In the genomic region with DNA sequence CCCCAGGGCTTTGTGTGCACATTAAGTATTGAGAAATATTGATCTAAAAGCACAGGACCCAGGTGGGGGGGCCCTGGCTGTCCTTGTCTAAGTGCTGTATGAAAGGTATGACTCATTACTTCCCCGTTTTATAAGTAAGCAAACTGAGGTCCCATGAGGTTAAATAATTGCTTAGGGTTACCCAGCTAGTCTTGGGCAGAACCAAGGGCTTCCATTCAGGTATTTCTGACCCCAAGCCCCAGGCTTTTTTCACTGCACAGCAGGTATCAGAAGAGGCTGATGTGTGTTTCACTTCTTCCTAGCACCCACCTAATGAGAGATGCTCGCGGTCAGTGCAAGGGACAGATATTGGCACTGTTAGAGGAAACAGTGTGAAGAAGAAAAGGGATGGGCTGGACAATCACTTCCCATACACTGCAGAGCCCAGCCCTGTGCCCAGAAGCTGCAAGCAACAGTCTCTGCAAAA, we compare ENCODE assay signal across 8 cellular contexts. TPM values are rescaled to one million over a fixed set of nuclear protein-coding genes. Genes with fewer than 3 reads are reported as not detected.
DNase-seq lines count a peak whose midpoint lies in the region; ATAC-seq, FAIRE-seq and TF ChIP-seq lines count a peak whose summit lies in the region.

No MANE protein-coding gene starts in this region.

- intact Hi-C loops in naive thymus-derived CD4-positive, alpha-beta T cell (cut with micrococcal nuclease), result loop anchor here (1.0 to 10.0 kb wide), 9 partner anchors 13 to 1490 kb away; a partner anchor contains a TSS

- H3K9me3 ChIP-seq in A549, result no peaks in the 10 kb centered on the region
- no peaks in the 10 kb centered on the region for H3K9me3 ChIP-seq in KOPT-K1 (ENCODE audit: insufficient read depth, low read length, poor library complexity, severe bottlenecking)
- H3K9me3 ChIP-seq in naive thymus-derived CD4-positive, alpha-beta T cell (ENCODE audit: control insufficient read depth in 2 of 3, low read length in 3 of 3), result no peaks in the 10 kb centered on the region

- peaks cover 54% of the 10 kb centered on the region for H3K4me1 ChIP-seq in A549
- H3K4me1 ChIP-seq in naive thymus-derived CD4-positive, alpha-beta T cell (ENCODE audit: control insufficient read depth in 2 of 2, insufficient read depth in 2 of 2, low read length in 2 of 2), result peaks cover 77 to 89% of the 10 kb centered on the region in 2 donors

- H3K27me3 ChIP-seq in naive thymus-derived CD4-positive, alpha-beta T cell (ENCODE audit: control insufficient read depth in 2 of 2, insufficient read depth in 2 of 2, low read length in 2 of 2), result no peaks in the 10 kb centered on the region

- no peak for TF ChIP-seq RAD21 in A549 (conservative IDR thresholded peaks at IDR 0.05 in 1 of 2, IDR thresholded peaks at IDR 0.05 in 1 of 2)

- peak in 1 of 2 experiments; percentile 18; a peak in 1 of 5 replicates for TF ChIP-seq EP300 in A549 (IDR thresholded peaks at IDR 0.05)

- H3K4me1 Mint-ChIP-seq in activated naive CD4-positive, alpha-beta T cell treated with anti-CD3 and anti-CD28 coated beads, Interleukin-2, amount 50 U/mL, for 24 hours, result peaks cover 100% of the 10 kb centered on the region
- peaks cover 77 to 99% (median 95%) of the 10 kb centered on the region in 7 donors for H3K4me1 Mint-ChIP-seq in naive thymus-derived CD4-positive, alpha-beta T cell

- peak overlapping the region; percentile 77 for H3K4me3 Mint-ChIP-seq in activated naive CD4-positive, alpha-beta T cell treated with anti-CD3 and anti-CD28 coated beads, Interleukin-2, amount 50 U/mL, for 24 hours
- peak overlapping the region; percentile 84 to 96 (median 90) for H3K4me3 Mint-ChIP-seq in naive thymus-derived CD4-positive, alpha-beta T cell

- H3K27ac Mint-ChIP-seq in activated naive CD4-positive, alpha-beta T cell treated with anti-CD3 and anti-CD28 coated beads, Interleukin-2, amount 50 U/mL, for 24 hours, result peak overlapping the region; percentile 90
- H3K27ac Mint-ChIP-seq in naive thymus-derived CD4-positive, alpha-beta T cell, result peak overlapping the region; percentile 95 to 100 (median 99)

- no peak overlapping the region for H3K4me3 ChIP-seq in A549
- peak overlapping the region; percentile 56 for H3K4me3 ChIP-seq in naive thymus-derived CD4-positive, alpha-beta T cell (ENCODE audit: low read length)

- peak overlapping the region; percentile 61 for H3K4me2 ChIP-seq in A549

- TF ChIP-seq CTCF in A549 (IDR thresholded peaks at IDR 0.05), result no peak

- ATAC-seq in A549, result peak; percentile 33 to 59; a peak in 3 of 6 replicates
- peak; percentile 52 for ATAC-seq in GM19463 (IDR thresholded peaks at IDR 0.05; ENCODE audit: unreplicated experiment)
- ATAC-seq in naive thymus-derived CD4-positive, alpha-beta T cell, result no peak

- no peak for FAIRE-seq in A549 (lab: Jason Lieb, UNC)

- 36% methylated on average over 3 of the region's 3 CpGs for WGBS in A549 (ENCODE audit: missing lambda C conversion rate)

- POLR2A ChIA-PET in A549 (lab: Yijun Ruan, JAX), result no interaction called here
- POLR2A ChIA-PET in naive thymus-derived CD4-positive, alpha-beta T cell (lab: Charles Lee), result interaction anchor here (0.6 to 7.5 kb wide), 20 partner anchors 11 to 542 kb away, joined by 3 to 245 read pairs (median 5); a partner anchor contains a TSS

- CTCF ChIA-PET in A549 (lab: Yijun Ruan, JAX), result interaction anchor here (0.7 to 2.3 kb wide), 2 partner anchors 10 to 29 kb away, joined by 3 to 8 read pairs; no protein-coding TSS in a partner anchor
- CTCF ChIA-PET in naive thymus-derived CD4-positive, alpha-beta T cell (lab: Charles Lee), result interaction anchor here (0.6 to 1.9 kb wide), 9 partner anchors 8 to 39 kb away, joined by 3 to 9 read pairs (median 4); no protein-coding TSS in a partner anchor

- in situ Hi-C loops in G401 (cut with HindIII; ENCODE audit: low sequenced_read_pairs), result no loop called here

- no peak for TF ChIP-seq POLR2A in A549 (IDR thresholded peaks at IDR 0.05; ENCODE audit: low read length)

- H3K27ac ChIP-seq in A549, result peak overlapping the region; percentile 62 to 65
- H3K27ac ChIP-seq in KOPT-K1 (ENCODE audit: low read depth, low read length, poor library complexity, severe bottlenecking), result peak overlapping the region; percentile 95
- H3K27ac ChIP-seq in naive thymus-derived CD4-positive, alpha-beta T cell (ENCODE audit: low read depth, low read length), result peak overlapping the region; percentile 91

- H3K36me3 ChIP-seq in KOPT-K1 (ENCODE audit: insufficient read depth, low read length), result no peaks in the 10 kb centered on the region
- H3K36me3 ChIP-seq in naive thymus-derived CD4-positive, alpha-beta T cell (ENCODE audit: control insufficient read depth in 2 of 3, insufficient read depth in 3 of 3, low read length in 3 of 3), result no peaks in the 10 kb centered on the region

- H3K9me3 Mint-ChIP-seq in activated naive CD4-positive, alpha-beta T cell treated with anti-CD3 and anti-CD28 coated beads, Interleukin-2, amount 50 U/mL, for 24 hours, result no peaks in the 10 kb centered on the region
- H3K9me3 Mint-ChIP-seq in naive thymus-derived CD4-positive, alpha-beta T cell, result no peaks in the 10 kb centered on the region

- DNase-seq in A549 (ENCODE audit: low read depth in 1 of 2, low spot score in 1 of 2) (peak in 1 of 2 experiments; percentile 61), cortex of kidney (lab: John Stamatoyannopoulos, UW) (no peak), NCI-H2227 treated with DMSO at 0.1 percent for 48 hours (lab: John Stamatoyannopoulos, UW) (no peak), G401 (ENCODE audit: low spot score) (no peak)
- DNase-seq in naive thymus-derived CD4-positive, alpha-beta T cell, result peak in 1 of 9 donors; percentile 56

- H3K36me3 Mint-ChIP-seq in activated naive CD4-positive, alpha-beta T cell treated with anti-CD3 and anti-CD28 coated beads, Interleukin-2, amount 50 U/mL, for 24 hours, result peaks cover 2% of the 10 kb centered on the region
- peaks cover 0 to 11% (median 0%) of the 10 kb centered on the region in 5 donors for H3K36me3 Mint-ChIP-seq in naive thymus-derived CD4-positive, alpha-beta T cell

- no peaks in the 10 kb centered on the region for H3K27me3 Mint-ChIP-seq in activated naive CD4-positive, alpha-beta T cell treated with anti-CD3 and anti-CD28 coated beads, Interleukin-2, amount 50 U/mL, for 24 hours
- H3K27me3 Mint-ChIP-seq in naive thymus-derived CD4-positive, alpha-beta T cell, result no peaks in the 10 kb centered on the region

TF ChIP-seq in A549, 52 proteins besides CTCF, POLR2A, EP300 and RAD21:
- TF ChIP-seq HOXA7 (CRISPR knock-in tag; IDR thresholded peaks at IDR 0.05) (no peak), MYC (IDR thresholded peaks at IDR 0.05; ENCODE audit: borderline replicate concordance, low read length) (0 out of 2 replicates have a peak, but pooled peaks have one; percentile 8), FOSL2 (IDR thresholded peaks at IDR 0.05) (no peak), FOSL2 (CRISPR knock-in tag; IDR thresholded peaks at IDR 0.05) (peak; percentile 66), HDAC2 (IDR thresholded peaks at IDR 0.05) (no peak), RCOR1 (IDR thresholded peaks at IDR 0.05; ENCODE audit: low read depth, low read length) (no peak), CEBPB (IDR thresholded peaks at IDR 0.05) (0 out of 4 replicates have a peak, but pooled peaks have one; percentile 18)

RNA-seq across cellular contexts. Expression of a gene that starts 4.7 kb away (rescaled TPM):
- 5.5 and 7.1 TPM in 2 replicates for polyA plus RNA-seq in A549 (2011; rRNA removed)
- polyA plus RNA-seq in A549 (2012; cell fraction: cytosol; rRNA removed), result 0.29 and 0.30 TPM in 2 replicates
- 0.18 and 0.20 TPM in 2 replicates for polyA plus RNA-seq in A549 (2012; cell fraction: nucleus; rRNA removed)
- 0.43 to 0.80 TPM (median 0.43 TPM) in 3 replicates for polyA plus RNA-seq in A549 (2017; fragmentation: RNase III; extraction: RNeasy Plus Mini Kit Qiagen cat#74134 plus additional on column Dnase treatment)
- 4.4 and 4.6 TPM in 2 replicates for polyA minus RNA-seq in A549 (2011; rRNA and poly(A)+ RNA removed)
- 100 to 1,000 TPM; 158 to 301 (median 246) TPM for total RNA-seq in naive thymus-derived CD4-positive, alpha-beta T cell
- 100 to 1,000 TPM; 167 to 193 TPM for polyA plus RNA-seq in naive thymus-derived CD4-positive, alpha-beta T cell
- total RNA-seq in G401 (2014; rRNA removed; shearing (Covaris generic)), result not detected in 2 replicates

Comparison
In these comparisons a context has a peak if more than half of its experiments do, and no peak if none do; other contexts are left out.
1. RNA of a gene that starts 4.7 kb away (total RNA-seq): 158 to 301 TPM in naive thymus-derived CD4-positive, alpha-beta T cell; not detected in G401; every median in the first group is over 100 times any median in the second.
2. Peak in every context shown above with its lines, with median percentiles within 50 percentile points of each other: H3K27ac ChIP-seq.